In the genomic region with DNA sequence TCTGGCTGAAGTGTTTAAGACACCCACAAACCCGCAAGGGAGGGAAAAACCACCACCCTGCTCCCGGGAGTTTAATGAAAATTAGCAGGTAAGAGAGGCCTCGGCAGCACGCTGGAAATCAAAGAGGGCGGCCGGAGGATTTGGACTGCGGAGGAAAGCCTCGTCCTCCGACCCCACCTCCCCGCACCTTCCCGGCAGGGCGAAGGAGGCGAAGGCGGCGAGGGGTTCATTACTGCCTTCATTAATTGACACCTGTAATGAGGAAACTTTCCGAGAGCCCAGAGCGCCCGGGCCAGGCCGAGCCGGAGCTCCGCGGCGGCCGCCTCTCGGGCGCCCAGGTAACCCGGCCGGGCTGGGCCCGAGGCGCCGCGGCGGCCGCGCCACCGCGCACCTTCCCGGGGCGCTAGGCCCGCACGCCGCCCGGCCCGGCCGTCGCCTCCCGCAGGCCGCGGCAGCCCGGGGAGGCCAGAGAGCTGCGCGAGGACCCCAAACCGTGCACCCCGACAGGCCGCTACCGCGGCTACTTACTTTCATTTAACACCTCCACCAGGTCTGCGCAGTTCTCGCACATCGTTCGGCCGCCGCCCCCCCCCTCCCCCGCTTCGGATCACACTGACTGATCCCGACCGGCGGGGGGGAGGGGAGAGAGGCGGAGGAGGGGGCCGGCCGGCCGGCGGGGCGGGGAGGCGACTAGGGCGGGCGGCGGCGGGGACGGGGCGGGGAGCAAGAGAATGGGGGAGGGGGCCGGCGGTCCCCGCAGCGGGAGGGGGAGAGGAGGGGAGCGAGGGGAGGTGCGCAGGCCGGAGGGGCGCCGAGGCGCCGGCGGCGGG, we compare ENCODE assay signal across 8 cellular contexts. TPM values are rescaled to one million over a fixed set of nuclear protein-coding genes. Genes with fewer than 3 reads are reported as not detected.
A peak's percentile ranks its signal among the peaks of the same experiment; 100 is the strongest.
DNase-seq lines count a peak whose midpoint lies in the region; ATAC-seq and TF ChIP-seq lines count a peak whose summit lies in the region.

No MANE protein-coding gene starts in this region.

- H3K4me3 Mint-ChIP-seq in naive thymus-derived CD4-positive, alpha-beta T cell = peak overlapping the region; percentile 85 to 99 (median 95)
- peak overlapping the region; percentile 94 for H3K4me3 Mint-ChIP-seq in stimulated activated effector memory CD8-positive, alpha-beta T cell treated with anti-CD3 and anti-CD28 coated beads, Interleukin-12 subunit alpha, Interleukin-12 subunit beta, amount 100 ng/mL, for 72 hours

- peak overlapping the region; percentile 95 to 100 (median 99) for H3K27ac ChIP-seq in BLaER1 treated with 17β-estradiol and CSF1 and Interleukin-3, amounts not matched to agents 10 nM and 100 nM
- peak overlapping the region; percentile 94 to 100 (median 98) for H3K27ac ChIP-seq in esophagus squamous epithelium
- H3K27ac ChIP-seq in naive thymus-derived CD4-positive, alpha-beta T cell (ENCODE audit: low read depth, low read length) = peak overlapping the region; percentile 98

- peak overlapping the region; percentile 81 to 96 (median 87) for H3K4me2 ChIP-seq in BLaER1 treated with 17β-estradiol and CSF1 and Interleukin-3, amounts not matched to agents 10 nM and 100 nM

- TF ChIP-seq CTCF in esophagus squamous epithelium (IDR thresholded peaks at IDR 0.05) = no peak

- H3K27ac Mint-ChIP-seq in naive thymus-derived CD4-positive, alpha-beta T cell = peak overlapping the region; percentile 96 to 98 (median 97)
- peak overlapping the region; percentile 98 for H3K27ac Mint-ChIP-seq in stimulated activated effector memory CD8-positive, alpha-beta T cell treated with anti-CD3 and anti-CD28 coated beads, Interleukin-12 subunit alpha, Interleukin-12 subunit beta, amount 100 ng/mL, for 72 hours

- H3K9ac ChIP-seq in BLaER1 treated with 17β-estradiol and CSF1 and Interleukin-3, amounts not matched to agents 10 nM and 100 nM = peak overlapping the region; percentile 96 to 100 (median 99)

- peaks cover 11 to 51% (median 34%) of the 10 kb centered on the region in 7 donors for H3K4me1 Mint-ChIP-seq in naive thymus-derived CD4-positive, alpha-beta T cell
- H3K4me1 Mint-ChIP-seq in stimulated activated effector memory CD8-positive, alpha-beta T cell treated with anti-CD3 and anti-CD28 coated beads, Interleukin-12 subunit alpha, Interleukin-12 subunit beta, amount 100 ng/mL, for 72 hours = peaks cover 12% of the 10 kb centered on the region

- peaks cover 0 to 7% (median 3%) of the 10 kb centered on the region in 5 donors for H3K36me3 Mint-ChIP-seq in naive thymus-derived CD4-positive, alpha-beta T cell
- H3K36me3 Mint-ChIP-seq in stimulated activated effector memory CD8-positive, alpha-beta T cell treated with anti-CD3 and anti-CD28 coated beads, Interleukin-12 subunit alpha, Interleukin-12 subunit beta, amount 100 ng/mL, for 72 hours = peaks cover 69% of the 10 kb centered on the region

- H3K9me3 ChIP-seq in BLaER1 treated with 17β-estradiol and CSF1 and Interleukin-3, amounts not matched to agents 10 nM and 100 nM (replicated peaks in 1 of 11) = no peaks in the 10 kb centered on the region
- H3K9me3 ChIP-seq in esophagus squamous epithelium = no peaks in the 10 kb centered on the region
- H3K9me3 ChIP-seq in naive thymus-derived CD4-positive, alpha-beta T cell (ENCODE audit: control insufficient read depth in 2 of 3, low read length in 3 of 3) = no peaks in the 10 kb centered on the region

- H3K4me3 ChIP-seq in BLaER1 treated with 17β-estradiol and CSF1 and Interleukin-3, amounts not matched to agents 10 nM and 100 nM = peak overlapping the region; percentile 84 to 100 (median 98)
- peak overlapping the region; percentile 66 to 98 (median 89) for H3K4me3 ChIP-seq in esophagus squamous epithelium
- peak overlapping the region; percentile 84 for H3K4me3 ChIP-seq in naive thymus-derived CD4-positive, alpha-beta T cell (ENCODE audit: low read length)

- ATAC-seq in GM19372 (IDR thresholded peaks at IDR 0.05; ENCODE audit: low read depth, unreplicated experiment) = peak; percentile 26
- peak; percentile 52 for ATAC-seq in naive thymus-derived CD4-positive, alpha-beta T cell
- peak; percentile 53 for ATAC-seq in stimulated activated effector memory CD8-positive, alpha-beta T cell treated with anti-CD3 and anti-CD28 coated beads, Interleukin-12 subunit alpha, Interleukin-12 subunit beta, amount 100 ng/mL, for 72 hours

- intact Hi-C loops in esophagus squamous epithelium (cut with DNase I) = loop anchor here (5.0 kb wide), 1 partner anchor 67 kb away; a partner anchor contains a TSS
- intact Hi-C loops in naive thymus-derived CD4-positive, alpha-beta T cell (cut with micrococcal nuclease) = loop anchor here (2.0 to 10.0 kb wide), 10 partner anchors 14 to 1237 kb away; a partner anchor contains a TSS

- no peaks in the 10 kb centered on the region for H3K9me3 Mint-ChIP-seq in naive thymus-derived CD4-positive, alpha-beta T cell
- H3K9me3 Mint-ChIP-seq in stimulated activated effector memory CD8-positive, alpha-beta T cell treated with anti-CD3 and anti-CD28 coated beads, Interleukin-12 subunit alpha, Interleukin-12 subunit beta, amount 100 ng/mL, for 72 hours = no peaks in the 10 kb centered on the region

- H4K20me1 ChIP-seq in BLaER1 treated with 17β-estradiol and CSF1 and Interleukin-3, amounts not matched to agents 10 nM and 100 nM = peaks cover 26 to 53% (median 48%) of the 10 kb centered on the region in 11 experiments; a peak in 20 of 22 replicates

- no peaks in the 10 kb centered on the region for H3K27me3 ChIP-seq in BLaER1 treated with 17β-estradiol and CSF1 and Interleukin-3, amounts not matched to agents 10 nM and 100 nM
- H3K27me3 ChIP-seq in esophagus squamous epithelium = no peaks in the 10 kb centered on the region
- H3K27me3 ChIP-seq in naive thymus-derived CD4-positive, alpha-beta T cell (ENCODE audit: control insufficient read depth in 2 of 2, insufficient read depth in 2 of 2, low read length in 2 of 2) = no peaks in the 10 kb centered on the region

- WGBS in esophagus squamous epithelium, 2 donors = 0% methylated on average over 3 to 16 of the region's 94 CpGs

- peak; percentile 86 for DNase-seq in HK-2 (ENCODE audit: unreplicated experiment)
- peak; percentile 90 for DNase-seq in OCI-M1 (lab: John Stamatoyannopoulos, UW)
- DNase-seq in activated T-cell treated with anti-CD3 and anti-CD28 coated beads, Interleukin-2, amount 50 U/mL, for 48 hours = peak; percentile 88 to 89
- peak; percentile 56 for DNase-seq in esophagus squamous epithelium (lab: John Stamatoyannopoulos, UW)
- peak in 7 of 9 donors; percentile 14 to 80 (median 51) for DNase-seq in naive thymus-derived CD4-positive, alpha-beta T cell
- peak; percentile 49 to 85 for DNase-seq in stimulated activated effector memory CD8-positive, alpha-beta T cell treated with anti-CD3 and anti-CD28 coated beads, Interleukin-12 subunit alpha, Interleukin-12 subunit beta, amount 100 ng/mL, for 72 hours (ENCODE audit: low spot score in 2 of 2)

- peaks cover 46 to 49% (median 46%) of the 10 kb centered on the region in 10 experiments for H3K4me1 ChIP-seq in BLaER1 treated with 17β-estradiol and CSF1 and Interleukin-3, amounts not matched to agents 10 nM and 100 nM
- H3K4me1 ChIP-seq in esophagus squamous epithelium = peaks cover 13 to 51% (median 16%) of the 10 kb centered on the region in 3 donors
- H3K4me1 ChIP-seq in naive thymus-derived CD4-positive, alpha-beta T cell (ENCODE audit: control insufficient read depth in 2 of 2, insufficient read depth in 2 of 2, low read length in 2 of 2) = peaks cover 15 to 30% of the 10 kb centered on the region in 2 donors

- H3K27me3 Mint-ChIP-seq in naive thymus-derived CD4-positive, alpha-beta T cell = no peaks in the 10 kb centered on the region

- CTCF ChIA-PET in naive thymus-derived CD4-positive, alpha-beta T cell (lab: Charles Lee) = interaction anchor here (0.7 kb wide), 1 partner anchor 15 kb away, joined by 3 read pairs; no protein-coding TSS in a partner anchor

- POLR2A ChIA-PET in naive thymus-derived CD4-positive, alpha-beta T cell (lab: Charles Lee) = interaction anchor here (0.6 to 1.5 kb wide), 5 partner anchors 12 to 293 kb away, joined by 3 to 11 read pairs (median 7); a partner anchor contains a TSS

- peak in 1 of 4 donors; percentile 4 for TF ChIP-seq POLR2A in esophagus squamous epithelium (IDR thresholded peaks at IDR 0.05)

- H3K36me3 ChIP-seq in BLaER1 treated with 17β-estradiol and CSF1 and Interleukin-3, amounts not matched to agents 10 nM and 100 nM = peaks cover 8 to 53% (median 32%) of the 10 kb centered on the region in 11 experiments; a peak in 21 of 22 replicates
- peaks cover 0 to 16% (median 0%) of the 10 kb centered on the region in 3 donors for H3K36me3 ChIP-seq in esophagus squamous epithelium
- H3K36me3 ChIP-seq in naive thymus-derived CD4-positive, alpha-beta T cell (ENCODE audit: control insufficient read depth in 2 of 3, insufficient read depth in 3 of 3, low read length in 3 of 3) = peaks cover 0 to 7% (median 0%) of the 10 kb centered on the region in 3 experiments

RNA-seq across cellular contexts. Expression of a gene that starts 0.6 kb away (rescaled TPM):
- 100 to 1,000 TPM in 2 of 4 donors, 10 to 100 TPM in 2; 49.5 to 129 (median 84.9) TPM for total RNA-seq in esophagus squamous epithelium
- total RNA-seq in naive thymus-derived CD4-positive, alpha-beta T cell = 100 to 1,000 TPM; 109 to 186 (median 165) TPM
- polyA plus RNA-seq in naive thymus-derived CD4-positive, alpha-beta T cell = 10 to 100 TPM; 15.3 to 20.4 TPM

Comparison
In these comparisons a context has a peak if more than half of its experiments do, and no peak if none do; other contexts are left out.
1. Peak in every context shown above with its lines: DNase-seq, ATAC-seq, H3K4me3 ChIP-seq and H3K27ac ChIP-seq.